ENCODE assay signal across 8 cellular contexts in the genomic region with DNA sequence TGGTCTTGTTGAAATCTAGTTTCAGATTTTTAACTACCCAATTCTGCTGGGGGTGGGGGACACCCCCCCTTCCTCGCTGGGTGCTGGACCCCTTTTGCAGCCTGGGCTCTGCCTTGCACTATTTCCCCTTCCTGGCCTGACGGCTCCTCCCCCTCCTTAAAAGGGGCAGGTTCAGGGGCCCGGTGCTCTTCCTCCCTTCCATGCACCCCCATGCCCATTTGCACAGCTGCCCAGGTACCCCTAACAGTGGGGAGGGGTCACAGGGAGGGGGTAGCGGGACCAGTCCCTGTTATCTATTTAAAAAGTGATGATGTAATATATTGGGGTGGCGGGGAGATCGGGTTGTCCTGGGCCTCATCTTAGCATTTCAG. TPM values are rescaled to one million over a fixed set of nuclear protein-coding genes. Genes with fewer than 3 reads are reported as not detected.
DNase-seq lines count a peak whose midpoint lies in the region; ATAC-seq and TF ChIP-seq lines count a peak whose summit lies in the region.

No MANE protein-coding gene starts in this region.

- H3K27me3 ChIP-seq in H7 (ENCODE audit: control insufficient read depth, insufficient read depth, low read length) (no peaks in the 10 kb centered on the region), SU-DHL-6 (ENCODE audit: low read length) (no peaks in the 10 kb centered on the region)

- peak overlapping the region; percentile 28 for H3K4me2 ChIP-seq in SU-DHL-6 (ENCODE audit: low read depth, low read length, poor library complexity, severe bottlenecking)

- H3K9me3 ChIP-seq in SU-DHL-6 (ENCODE audit: insufficient read depth, low read length) = no peaks in the 10 kb centered on the region

- H3K79me2 ChIP-seq in SU-DHL-6 (ENCODE audit: insufficient read depth, low read length) = no peaks in the 10 kb centered on the region

- peak; percentile 1 for ATAC-seq in stimulated activated effector memory CD8-positive, alpha-beta T cell treated with anti-CD3 and anti-CD28 coated beads, Interleukin-12 subunit alpha, Interleukin-12 subunit beta, amount 100 ng/mL, for 72 hours
- ATAC-seq in GM19463 (IDR thresholded peaks at IDR 0.05; ENCODE audit: unreplicated experiment) (no peak), HG03108 (IDR thresholded peaks at IDR 0.05; ENCODE audit: unreplicated experiment) (no peak)

- H3K36me3 ChIP-seq in H7 (replicated peaks; ENCODE audit: control insufficient read depth, insufficient read depth, low read length) (peaks cover 7% of the 10 kb centered on the region), SU-DHL-6 (ENCODE audit: low read length) (no peaks in the 10 kb centered on the region)

- peak; percentile 62 for DNase-seq in H7
- no peak for DNase-seq in foreskin fibroblast
- no peak for DNase-seq in stimulated activated effector memory CD8-positive, alpha-beta T cell treated with anti-CD3 and anti-CD28 coated beads, Interleukin-12 subunit alpha, Interleukin-12 subunit beta, amount 100 ng/mL, for 72 hours (ENCODE audit: low spot score in 2 of 2)
- no peak for DNase-seq in DMS 273 (lab: John Stamatoyannopoulos, UW; ENCODE audit: unreplicated experiment)
- DNase-seq in stimulated activated CD4-positive, alpha-beta T cell treated with anti-CD3 and anti-CD28 coated beads, Interleukin-2, amount 100 ng/mL, for 48 hours = no peak

- peaks cover 67% of the 10 kb centered on the region for H3K36me3 Mint-ChIP-seq in stimulated activated effector memory CD8-positive, alpha-beta T cell treated with anti-CD3 and anti-CD28 coated beads, Interleukin-12 subunit alpha, Interleukin-12 subunit beta, amount 100 ng/mL, for 72 hours

- no peak overlapping the region for H2AFZ ChIP-seq in SU-DHL-6 (ENCODE audit: low read depth, low read length, severe bottlenecking)

- H4K20me1 ChIP-seq in SU-DHL-6 (ENCODE audit: low read depth, low read length) = no peaks in the 10 kb centered on the region

- H3K9ac ChIP-seq in SU-DHL-6 (ENCODE audit: low read length) = no peak overlapping the region; the same call in 1 of the 2 replicates

- TF ChIP-seq CTCF in SU-DHL-6 (IDR thresholded peaks at IDR 0.05; ENCODE audit: insufficient read depth, low read length, poor library complexity, severe bottlenecking) (no peak), foreskin fibroblast (IDR thresholded peaks at IDR 0.05; ENCODE audit: low read depth, low read length) (no peak)

- peaks cover 6% of the 10 kb centered on the region; the same call in 1 of the 2 replicates for H3F3A ChIP-seq in SU-DHL-6 (ENCODE audit: insufficient read depth)

- H3K9me2 ChIP-seq in SU-DHL-6 (replicated peaks; ENCODE audit: insufficient read depth, low read length) = no peaks in the 10 kb centered on the region

- peak overlapping the region; percentile 78 for H3K27ac Mint-ChIP-seq in stimulated activated effector memory CD8-positive, alpha-beta T cell treated with anti-CD3 and anti-CD28 coated beads, Interleukin-12 subunit alpha, Interleukin-12 subunit beta, amount 100 ng/mL, for 72 hours

- H3K27ac ChIP-seq in SU-DHL-6 (ENCODE audit: low read depth, low read length) = no peak overlapping the region

- H3K9me3 Mint-ChIP-seq in stimulated activated effector memory CD8-positive, alpha-beta T cell treated with anti-CD3 and anti-CD28 coated beads, Interleukin-12 subunit alpha, Interleukin-12 subunit beta, amount 100 ng/mL, for 72 hours = no peaks in the 10 kb centered on the region

- peak overlapping the region; percentile 49 for H3K4me3 ChIP-seq in H7 (ENCODE audit: insufficient read depth, low read depth, low read length)
- H3K4me3 ChIP-seq in SU-DHL-6 (ENCODE audit: insufficient read depth, low read length, poor library complexity, severe bottlenecking) = no peak overlapping the region
- peak overlapping the region; percentile 32 to 46 for H3K4me3 ChIP-seq in foreskin fibroblast (ENCODE audit: low read depth in 1 of 2, low read length in 2 of 2)

- H3K4me3 Mint-ChIP-seq in stimulated activated effector memory CD8-positive, alpha-beta T cell treated with anti-CD3 and anti-CD28 coated beads, Interleukin-12 subunit alpha, Interleukin-12 subunit beta, amount 100 ng/mL, for 72 hours = peak overlapping the region; percentile 52

- peaks cover 51% of the 10 kb centered on the region for H3K4me1 Mint-ChIP-seq in stimulated activated effector memory CD8-positive, alpha-beta T cell treated with anti-CD3 and anti-CD28 coated beads, Interleukin-12 subunit alpha, Interleukin-12 subunit beta, amount 100 ng/mL, for 72 hours

RNA-seq across cellular contexts. Expression of gene ZBTB7B, which starts 15.3 kb away (rescaled TPM):
- 39.2 and 40.6 TPM in 2 replicates for total RNA-seq in H7 (2014; rRNA removed; shearing (Covaris generic))

RNA-seq across cellular contexts. Expression of gene DCST2, which starts 15.7 kb away (rescaled TPM):
- 0.31 and 1.5 TPM in 2 replicates for total RNA-seq in H7 (2014; rRNA removed; shearing (Covaris generic))

RNA-seq across cellular contexts. Expression of gene DCST1, which starts 15.7 kb away (rescaled TPM):
- total RNA-seq in H7 (2014; rRNA removed; shearing (Covaris generic)) = not detected in 2 replicates

RNA-seq across cellular contexts. Expression of gene LENEP, which starts 24.5 kb away (rescaled TPM):
- 0.21 and 1.00 TPM in 2 replicates for total RNA-seq in H7 (2014; rRNA removed; shearing (Covaris generic))

RNA-seq across cellular contexts. Expression of gene ADAM15, which starts 33.2 kb away (rescaled TPM):
- 34.9 and 35.0 TPM in 2 replicates for total RNA-seq in H7 (2014; rRNA removed; shearing (Covaris generic))
